Comparison of ENCODE assay signal across 24 cellular contexts in genomic region chr18:12359515-12359927, GRCh38. TPM values are rescaled to one million over a fixed set of nuclear protein-coding genes. Genes with fewer than 3 reads are reported as not detected.
DNase-seq lines count a peak whose midpoint lies in the region; TF ChIP-seq lines count a peak whose summit lies in the region.
"Had no signal": no experiment of that assay in that cellular context is flagged by ENCODE, and none has a peak within 500 bp of the region (broad histone marks: within the 10 kb centered on the region; RNA-seq: fewer than 3 reads in every experiment).

No MANE protein-coding gene starts in this region.

- in situ Hi-C loops in mammary epithelial cell (cut with MboI; ENCODE audit: low sequenced_read_pairs in 2 of 2) (no loop called here), astrocyte of the spinal cord (cut with HindIII; ENCODE audit: low sequenced_read_pairs) (no loop called here)

- H3K79me2 ChIP-seq in mammary epithelial cell (ENCODE audit: insufficient read depth, low read length) = peaks cover 21% of the 10 kb centered on the region

- H3K27ac Mint-ChIP-seq in MCF 10A (ENCODE audit: low read depth, unreplicated experiment) = no peak overlapping the region
- H3K27ac Mint-ChIP-seq in activated T-helper 1 cell treated with anti-CD3 and anti-CD28 coated beads, Interleukin-12 subunit alpha, Interleukin-12 subunit beta, Interleukin-2, Interleukin-4 antibody, amounts not matched to agents 30 ng/mL and 10 ng/mL and 1 ng/mL, durations not matched to agents 14 hours and 24 hours and 36 hours = no peak overlapping the region
- H3K27ac Mint-ChIP-seq: activated naive CD8-positive, alpha-beta T cell treated with anti-CD3 and anti-CD28 coated beads, Interleukin-2, amount 10 ng/mL, durations not matched to agents 7 days and 5 days; activated T-helper 2 cell treated with anti-CD3 and anti-CD28 coated beads, Interferon-gamma antibody, Interleukin-2, Interleukin-4, amounts not matched to agents 10 μg/mL and 5 μg/mL and 100 μg/mL, durations not matched to agents 14 hours and 24 hours and 36 hours; T-cell; type B pancreatic cell had no signal

- H3K27me3 Mint-ChIP-seq in MCF 10A (ENCODE audit: insufficient read depth, unreplicated experiment) = no peaks in the 10 kb centered on the region
- H3K27me3 Mint-ChIP-seq in activated T-helper 1 cell treated with anti-CD3 and anti-CD28 coated beads, Interleukin-12 subunit alpha, Interleukin-12 subunit beta, Interleukin-2, Interleukin-4 antibody, amounts not matched to agents 30 ng/mL and 10 ng/mL and 1 ng/mL, durations not matched to agents 14 hours and 24 hours and 36 hours (ENCODE audit: insufficient read depth) = no peaks in the 10 kb centered on the region
- H3K27me3 Mint-ChIP-seq: activated naive CD8-positive, alpha-beta T cell treated with anti-CD3 and anti-CD28 coated beads, Interleukin-2, amount 10 ng/mL, durations not matched to agents 7 days and 5 days; T-cell; type B pancreatic cell had no signal

- no peak overlapping the region for H3K27ac ChIP-seq in mammary epithelial cell (ENCODE audit: insufficient read depth, low read depth, low read length)
- H3K27ac ChIP-seq in SJCRH30 = no peak overlapping the region
- H3K27ac ChIP-seq: BLaER1, cardiac muscle cell, HL-60, VCaP had no signal

- H4K20me1 ChIP-seq in mammary epithelial cell (ENCODE audit: insufficient read depth, low read length) = no peaks in the 10 kb centered on the region

- no peak overlapping the region for H2AFZ ChIP-seq in mammary epithelial cell (ENCODE audit: low read depth, low read length)

- H3K9me3 ChIP-seq in mammary epithelial cell (replicated peaks; ENCODE audit: insufficient read depth, low read length) = no peaks in the 10 kb centered on the region
- no peaks in the 10 kb centered on the region for H3K9me3 ChIP-seq in SJCRH30 (replicated peaks)
- H3K9me3 ChIP-seq: BLaER1, mucosa of descending colon had no signal

- H3K4me1 ChIP-seq in mammary epithelial cell (ENCODE audit: insufficient read depth, low read length) (no peaks in the 10 kb centered on the region), SJCRH30 (no peaks in the 10 kb centered on the region)

- TF ChIP-seq CTCF in mammary epithelial cell (conservative IDR thresholded peaks at IDR 0.05 in 1 of 2, IDR thresholded peaks at IDR 0.05 in 1 of 2; ENCODE audit: extremely low read depth in 1 of 2, insufficient read depth in 1 of 2, low read depth in 1 of 2, low read length in 2 of 2) (no peak), MCF 10A (IDR thresholded peaks at IDR 0.05; ENCODE audit: unreplicated experiment) (no peak), astrocyte of the spinal cord (IDR thresholded peaks at IDR 0.05; ENCODE audit: low read depth, low read length) (no peak), fibroblast of villous mesenchyme (IDR thresholded peaks at IDR 0.05; ENCODE audit: insufficient read depth, low read depth, low read length) (no peak)

- no peak overlapping the region for H3K4me3 Mint-ChIP-seq in MCF 10A (ENCODE audit: unreplicated experiment)
- H3K4me3 Mint-ChIP-seq in activated T-helper 1 cell treated with anti-CD3 and anti-CD28 coated beads, Interleukin-12 subunit alpha, Interleukin-12 subunit beta, Interleukin-2, Interleukin-4 antibody, amounts not matched to agents 30 ng/mL and 10 ng/mL and 1 ng/mL, durations not matched to agents 14 hours and 24 hours and 36 hours = no peak overlapping the region
- H3K4me3 Mint-ChIP-seq: activated naive CD8-positive, alpha-beta T cell treated with anti-CD3 and anti-CD28 coated beads, Interleukin-2, amount 10 ng/mL, durations not matched to agents 7 days and 5 days; T-cell; type B pancreatic cell had no signal

- intact Hi-C loops in mammary epithelial cell (cut with micrococcal nuclease) = no loop called here
- intact Hi-C loops in MCF 10A (cut with micrococcal nuclease) = no loop called here
- intact Hi-C loops in activated T-helper 1 cell treated with anti-CD3 and anti-CD28 coated beads, Interleukin-12 subunit alpha, Interleukin-12 subunit beta, Interleukin-2, Interleukin-4 antibody, amounts not matched to agents 30 ng/mL and 10 ng/mL and 1 ng/mL, durations not matched to agents 14 hours and 24 hours and 36 hours (cut with micrococcal nuclease) = no loop called here

- H3K36me3 ChIP-seq in mammary epithelial cell (ENCODE audit: insufficient read depth, low read length) (peaks cover 33% of the 10 kb centered on the region), SJCRH30 (peaks cover 16% of the 10 kb centered on the region; the same call in 1 of the 2 replicates)

- CTCF ChIA-PET in mammary epithelial cell (lab: Charles Lee; ENCODE audit: low non-redundant PET) = no interaction called here
- CTCF ChIA-PET in MCF 10A (lab: Yijun Ruan, JAX) = interaction anchor here (0.6 kb wide), 1 partner anchor 110 kb away, joined by 3 read pairs; no protein-coding TSS in a partner anchor

- WGBS in mammary epithelial cell (ENCODE audit: low coverage, missing lambda C conversion rate) = 89% methylated on average over 5 of the region's 5 CpGs

- POLR2A ChIA-PET in MCF 10A (lab: Yijun Ruan, JAX) = no interaction called here

- dilution Hi-C loops in mammary epithelial cell (cut with HindIII; ENCODE audit: low sequenced_read_pairs) = no loop called here

- no TSS peak for BruUV-seq in mammary epithelial cell (replicated peaks; lab: Mats Ljungman, UMichigan)
- no TSS peak for BruUV-seq in MCF 10A (replicated peaks; lab: Mats Ljungman, UMichigan)

- no peak overlapping the region for H3K9ac ChIP-seq in mammary epithelial cell (ENCODE audit: insufficient read depth, low read length)
- H3K9ac ChIP-seq: BLaER1 had no signal

- DNase-seq in mammary epithelial cell (peak; percentile 15), MCF 10A (ENCODE audit: unreplicated experiment) (no peak), astrocyte of the spinal cord (ENCODE audit: low read depth, low spot score) (peak; percentile 26), fibroblast of villous mesenchyme (ENCODE audit: low read depth) (peak; percentile 41), hypothalamus (lab: John Stamatoyannopoulos, UW) (no peak), activated gamma-delta T cell treated with Interleukin-2 at 50 U/mL for 16 hours (no peak), SJCRH30 (no peak)
- no peak for DNase-seq in activated T-helper 1 cell treated with anti-CD3 and anti-CD28 coated beads, Interleukin-12 subunit alpha, Interleukin-12 subunit beta, Interleukin-2, Interleukin-4 antibody, amounts not matched to agents 30 ng/mL and 10 ng/mL and 1 ng/mL, durations not matched to agents 14 hours and 24 hours and 36 hours (ENCODE audit: low spot score)
- DNase-seq: 8988T; activated CD4-positive, alpha-beta T cell treated with anti-CD3 and anti-CD28 coated beads, Interleukin-2, amount 50 U/mL, for 1 hour; activated naive CD8-positive, alpha-beta T cell treated with anti-CD3 and anti-CD28 coated beads, Interleukin-2, amount 10 ng/mL, durations not matched to agents 7 days and 5 days; left ventricle myocardium superior; mucosa of descending colon; NCI-H1694; SHP77 treated with DMSO at 0.1 percent for 48 hours; stimulated activated CD4-positive, alpha-beta T cell treated with anti-CD3 and anti-CD28 coated beads, Interleukin-4, amount 100 ng/mL, for 4 hours; T-cell had no signal

- H3K4me3 ChIP-seq in mammary epithelial cell (replicated peaks in 1 of 3; ENCODE audit: insufficient read depth in 1 of 3, low read depth in 2 of 3, low read length in 3 of 3) = no peak overlapping the region
- no peak overlapping the region for H3K4me3 ChIP-seq in astrocyte of the spinal cord (ENCODE audit: low read depth, low read length)
- H3K4me3 ChIP-seq in fibroblast of villous mesenchyme (ENCODE audit: low read depth, low read length) = no peak overlapping the region
- H3K4me3 ChIP-seq in SJCRH30 = no peak overlapping the region
- H3K4me3 ChIP-seq: BLaER1, cardiac muscle cell, mucosa of descending colon had no signal

- peaks cover 84% of the 10 kb centered on the region for H3K36me3 Mint-ChIP-seq in MCF 10A (ENCODE audit: insufficient read depth, unreplicated experiment)
- peaks cover 39% of the 10 kb centered on the region for H3K36me3 Mint-ChIP-seq in activated T-helper 1 cell treated with anti-CD3 and anti-CD28 coated beads, Interleukin-12 subunit alpha, Interleukin-12 subunit beta, Interleukin-2, Interleukin-4 antibody, amounts not matched to agents 30 ng/mL and 10 ng/mL and 1 ng/mL, durations not matched to agents 14 hours and 24 hours and 36 hours (ENCODE audit: low read depth)

- H3K9me3 Mint-ChIP-seq in MCF 10A (ENCODE audit: unreplicated experiment) = no peaks in the 10 kb centered on the region
- H3K9me3 Mint-ChIP-seq in activated T-helper 1 cell treated with anti-CD3 and anti-CD28 coated beads, Interleukin-12 subunit alpha, Interleukin-12 subunit beta, Interleukin-2, Interleukin-4 antibody, amounts not matched to agents 30 ng/mL and 10 ng/mL and 1 ng/mL, durations not matched to agents 14 hours and 24 hours and 36 hours = no peaks in the 10 kb centered on the region
- H3K9me3 Mint-ChIP-seq: activated naive CD8-positive, alpha-beta T cell treated with anti-CD3 and anti-CD28 coated beads, Interleukin-2, amount 10 ng/mL, durations not matched to agents 7 days and 5 days; activated T-helper 2 cell treated with anti-CD3 and anti-CD28 coated beads, Interferon-gamma antibody, Interleukin-2, Interleukin-4, amounts not matched to agents 10 μg/mL and 5 μg/mL and 100 μg/mL, durations not matched to agents 14 hours and 24 hours and 36 hours; T-cell; type B pancreatic cell had no signal

- H3K4me2 ChIP-seq in mammary epithelial cell (ENCODE audit: insufficient read depth, low read depth, low read length) = no peak overlapping the region
- H3K4me2 ChIP-seq: BLaER1 had no signal

- H3K27me3 ChIP-seq in mammary epithelial cell (ENCODE audit: insufficient read depth, low read length) (no peaks in the 10 kb centered on the region), SJCRH30 (no peaks in the 10 kb centered on the region)
- H3K27me3 ChIP-seq: BLaER1, cardiac muscle cell had no signal

- H3K4me1 Mint-ChIP-seq in MCF 10A (ENCODE audit: insufficient read depth, unreplicated experiment) = peaks cover 5% of the 10 kb centered on the region
- peaks cover 6% of the 10 kb centered on the region for H3K4me1 Mint-ChIP-seq in activated T-helper 1 cell treated with anti-CD3 and anti-CD28 coated beads, Interleukin-12 subunit alpha, Interleukin-12 subunit beta, Interleukin-2, Interleukin-4 antibody, amounts not matched to agents 30 ng/mL and 10 ng/mL and 1 ng/mL, durations not matched to agents 14 hours and 24 hours and 36 hours (ENCODE audit: low read depth)
- H3K4me1 Mint-ChIP-seq: T-cell had no signal

RNA-seq across cellular contexts. Expression of gene AFG3L2, which starts 17.5 kb away (rescaled TPM):
- total RNA-seq in mammary epithelial cell (10 to 100 TPM; 50.5 to 55.8 TPM), MCF 10A (2022) (56.7 and 77.2 TPM in 2 replicates), fibroblast of villous mesenchyme (43.5 and 63.0 TPM in 2 replicates)
- polyA plus RNA-seq in mammary epithelial cell = 34.8 TPM
- 47.1 TPM for polyA minus RNA-seq in mammary epithelial cell
- 66.8 and 70.6 TPM in 2 replicates for total RNA-seq in activated T-helper 1 cell treated with anti-CD3 and anti-CD28 coated beads, Interleukin-12 subunit alpha, Interleukin-12 subunit beta, Interleukin-2, Interleukin-4 antibody, amounts not matched to agents 30 ng/mL and 10 ng/mL and 1 ng/mL, durations not matched to agents 14 hours and 24 hours and 36 hours
- total RNA-seq in SJCRH30 (2014; rRNA removed; shearing (Covaris generic)) = 41.0 and 42.3 TPM in 2 replicates

RNA-seq across cellular contexts. Expression of gene PRELID3A, which starts 48.2 kb away (rescaled TPM):
- total RNA-seq in mammary epithelial cell (10 to 100 TPM in 1 of 2 donors, 1 to 10 TPM in 1; 3.3 to 13.1 TPM), MCF 10A (2022) (16.5 and 17.1 TPM in 2 replicates), fibroblast of villous mesenchyme (4.3 and 5.5 TPM in 2 replicates)
- 3.7 TPM for polyA plus RNA-seq in mammary epithelial cell
- polyA minus RNA-seq in mammary epithelial cell = not detected
- total RNA-seq in activated T-helper 1 cell treated with anti-CD3 and anti-CD28 coated beads, Interleukin-12 subunit alpha, Interleukin-12 subunit beta, Interleukin-2, Interleukin-4 antibody, amounts not matched to agents 30 ng/mL and 10 ng/mL and 1 ng/mL, durations not matched to agents 14 hours and 24 hours and 36 hours = 5.5 and 5.7 TPM in 2 replicates
- 1.4 and 2.1 TPM in 2 replicates for total RNA-seq in SJCRH30 (2014; rRNA removed; shearing (Covaris generic))

RNA-seq across cellular contexts. Expression of gene TUBB6, which starts 51.5 kb away (rescaled TPM):
- total RNA-seq in mammary epithelial cell = 1,000 to 10,000 TPM in 1 of 2 donors, 100 to 1,000 TPM in 1; 522 to 1,295 TPM
- 1,680 TPM for polyA plus RNA-seq in mammary epithelial cell
- 684 TPM for polyA minus RNA-seq in mammary epithelial cell
- total RNA-seq in MCF 10A (2022) = 141 and 167 TPM in 2 replicates
- 821 and 1,150 TPM in 2 replicates for total RNA-seq in fibroblast of villous mesenchyme
- 29.0 and 32.1 TPM in 2 replicates for total RNA-seq in activated T-helper 1 cell treated with anti-CD3 and anti-CD28 coated beads, Interleukin-12 subunit alpha, Interleukin-12 subunit beta, Interleukin-2, Interleukin-4 antibody, amounts not matched to agents 30 ng/mL and 10 ng/mL and 1 ng/mL, durations not matched to agents 14 hours and 24 hours and 36 hours
- 108 and 127 TPM in 2 replicates for total RNA-seq in SJCRH30 (2014; rRNA removed; shearing (Covaris generic))
- total RNA-seq: OCI-LY7 had no signal

Comparison
In these comparisons a context has a peak if more than half of its experiments do, and no peak if none do; other contexts are left out.
1. DNase-seq: peak in mammary epithelial cell (single experiment), astrocyte of the spinal cord (single experiment) and fibroblast of villous mesenchyme (single experiment); none in MCF 10A (single experiment), activated T-helper 1 cell treated with anti-CD3 and anti-CD28 coated beads, Interleukin-12 subunit alpha, Interleukin-12 subunit beta, Interleukin-2, Interleukin-4 antibody, amounts not matched to agents 30 ng/mL and 10 ng/mL and 1 ng/mL, durations not matched to agents 14 hours and 24 hours and 36 hours (single experiment), hypothalamus (0 of 51), activated gamma-delta T cell treated with Interleukin-2 at 50 U/mL for 16 hours (single experiment) and SJCRH30 (0 of 2).